15 cellular contexts compared by ENCODE assay signal in genomic region chr6:31156647-31157046, GRCh38. TPM values are rescaled to one million over a fixed set of nuclear protein-coding genes. Genes with fewer than 3 reads are reported as not detected.
DNase-seq lines count a peak whose midpoint lies in the region; ATAC-seq and TF ChIP-seq lines count a peak whose summit lies in the region.
"Had no signal": no experiment of that assay in that cellular context is flagged by ENCODE, and none has a peak within 500 bp of the region (broad histone marks: within the 10 kb centered on the region; RNA-seq: fewer than 3 reads in every experiment).

No MANE protein-coding gene starts in this region.

- H3K36me3 ChIP-seq in Karpas-422 (ENCODE audit: insufficient read depth, low read length), result no peaks in the 10 kb centered on the region

- H3K9ac ChIP-seq in Karpas-422 (ENCODE audit: low read length), result peak overlapping the region; percentile 93; the same call in 1 of the 2 replicates
- H3K9ac ChIP-seq: parathyroid adenoma had no signal

- H3K9me3 ChIP-seq in Karpas-422 (ENCODE audit: low read length), result no peaks in the 10 kb centered on the region
- H3K9me3 ChIP-seq: body of pancreas had no signal

- peaks cover 80% of the 10 kb centered on the region for H3K36me3 Mint-ChIP-seq in activated T-cell treated with anti-CD3 and anti-CD28 coated beads, Interleukin-2, amount 50 U/mL, for 24 hours (ENCODE audit: low read depth)
- H3K36me3 Mint-ChIP-seq in activated naive CD8-positive, alpha-beta T cell, result peaks cover 2% of the 10 kb centered on the region
- H3K36me3 Mint-ChIP-seq in neural crest cell (ENCODE audit: low read depth), result peaks cover 3% of the 10 kb centered on the region

- no peaks in the 10 kb centered on the region for H4K20me1 ChIP-seq in Karpas-422 (ENCODE audit: insufficient read depth, low read depth, low read length)

- peak overlapping the region; percentile 91 for H3K4me2 ChIP-seq in Karpas-422 (ENCODE audit: low read depth, low read length, poor library complexity, severe bottlenecking)

- H2AFZ ChIP-seq in Karpas-422 (ENCODE audit: low read length), result no peak overlapping the region

- no peaks in the 10 kb centered on the region for H3K27me3 Mint-ChIP-seq in activated T-cell treated with anti-CD3 and anti-CD28 coated beads, Interleukin-2, amount 50 U/mL, for 24 hours
- H3K27me3 Mint-ChIP-seq in activated naive CD8-positive, alpha-beta T cell, result no peaks in the 10 kb centered on the region
- H3K27me3 Mint-ChIP-seq in neural crest cell (ENCODE audit: low read depth), result no peaks in the 10 kb centered on the region

- ATAC-seq in HG03521 (IDR thresholded peaks at IDR 0.05; ENCODE audit: unreplicated experiment) (no peak), GM19328 (IDR thresholded peaks at IDR 0.05; ENCODE audit: unreplicated experiment) (no peak)
- ATAC-seq: body of pancreas had no signal

- no peak overlapping the region for H3K27ac ChIP-seq in Karpas-422 (ENCODE audit: low read length)
- H3K27ac ChIP-seq: body of pancreas, parathyroid adenoma had no signal

- peaks cover 27% of the 10 kb centered on the region for H3K4me1 Mint-ChIP-seq in activated T-cell treated with anti-CD3 and anti-CD28 coated beads, Interleukin-2, amount 50 U/mL, for 24 hours (ENCODE audit: low read depth)
- H3K4me1 Mint-ChIP-seq in activated naive CD8-positive, alpha-beta T cell (ENCODE audit: low read depth), result peaks cover 23% of the 10 kb centered on the region
- peaks cover 31% of the 10 kb centered on the region for H3K4me1 Mint-ChIP-seq in neural crest cell

- peaks cover 22% of the 10 kb centered on the region for H3K4me1 ChIP-seq in Karpas-422 (ENCODE audit: low read length)

- TF ChIP-seq CTCF in neural crest cell (conservative IDR thresholded peaks at IDR 0.05), result no peak

- H3K4me3 Mint-ChIP-seq in activated T-cell treated with anti-CD3 and anti-CD28 coated beads, Interleukin-2, amount 50 U/mL, for 24 hours, result peak overlapping the region; percentile 90
- peak overlapping the region; percentile 97 for H3K4me3 Mint-ChIP-seq in activated naive CD8-positive, alpha-beta T cell
- H3K4me3 Mint-ChIP-seq in neural crest cell, result peak overlapping the region; percentile 92

- H3K9me3 Mint-ChIP-seq in activated T-cell treated with anti-CD3 and anti-CD28 coated beads, Interleukin-2, amount 50 U/mL, for 24 hours, result no peaks in the 10 kb centered on the region
- H3K9me3 Mint-ChIP-seq in activated naive CD8-positive, alpha-beta T cell (ENCODE audit: low read depth), result no peaks in the 10 kb centered on the region
- no peaks in the 10 kb centered on the region for H3K9me3 Mint-ChIP-seq in neural crest cell

- no peak overlapping the region for H3K27ac Mint-ChIP-seq in activated T-cell treated with anti-CD3 and anti-CD28 coated beads, Interleukin-2, amount 50 U/mL, for 24 hours
- no peak overlapping the region for H3K27ac Mint-ChIP-seq in activated naive CD8-positive, alpha-beta T cell
- H3K27ac Mint-ChIP-seq in neural crest cell (ENCODE audit: unreplicated experiment), result no peak overlapping the region

- H3K4me3 ChIP-seq in Karpas-422 (ENCODE audit: low read length), result no peak overlapping the region; the same call in 1 of the 2 replicates
- H3K4me3 ChIP-seq: body of pancreas had no signal

- peaks cover 11% of the 10 kb centered on the region; the same call in 1 of the 2 replicates for H3K79me2 ChIP-seq in Karpas-422 (ENCODE audit: low read length)
- H3K79me2 ChIP-seq: parathyroid adenoma had no signal

- no peak for DNase-seq in activated T-cell treated with anti-CD3 and anti-CD28 coated beads, Interleukin-2, amount 50 U/mL, for 24 hours
- no peak for DNase-seq in activated T-cell treated with anti-CD3 and anti-CD28 coated beads for 4 hours
- DNase-seq in Karpas-422, result no peak
- no peak for DNase-seq in neural crest cell (ENCODE audit: low read depth, low spot score)
- no peak for DNase-seq in NCI-H1048 (lab: John Stamatoyannopoulos, UW)
- DNase-seq: body of pancreas, DMS79 had no signal

- no peaks in the 10 kb centered on the region for H3K9me2 ChIP-seq in Karpas-422 (replicated peaks; ENCODE audit: insufficient read depth, low read length)

- H3K27me3 ChIP-seq in Karpas-422 (ENCODE audit: low read length), result no peaks in the 10 kb centered on the region
- H3K27me3 ChIP-seq: body of pancreas had no signal

RNA-seq across cellular contexts. Expression of gene CCHCR1, which starts 1.0 kb away (rescaled TPM):
- total RNA-seq in Karpas-422 (2014; rRNA removed; shearing (Covaris generic); ENCODE audit: low replicate concordance), result 21.3 and 23.1 TPM in 2 replicates
- total RNA-seq in neural crest cell, result 46.7 and 48.6 TPM in 2 replicates

RNA-seq across cellular contexts. Expression of gene TCF19, which starts 1.7 kb away (rescaled TPM):
- 13.9 and 20.4 TPM in 2 replicates for total RNA-seq in Karpas-422 (2014; rRNA removed; shearing (Covaris generic); ENCODE audit: low replicate concordance)
- total RNA-seq in neural crest cell, result 21.7 and 21.8 TPM in 2 replicates

RNA-seq across cellular contexts. Expression of gene POU5F1, which starts 13.8 kb away (rescaled TPM):
- not detected in 2 replicates for total RNA-seq in Karpas-422 (2014; rRNA removed; shearing (Covaris generic); ENCODE audit: low replicate concordance)
- not detected in 2 replicates for total RNA-seq in neural crest cell
- total RNA-seq: fibroblast of villous mesenchyme, HT1080, temporal lobe had no signal

RNA-seq across cellular contexts. Expression of gene PSORS1C2, which starts 17.8 kb away (rescaled TPM):
- total RNA-seq in Karpas-422 (2014; rRNA removed; shearing (Covaris generic); ENCODE audit: low replicate concordance), result not detected in 2 replicates
- total RNA-seq in neural crest cell, result not detected in 2 replicates
- total RNA-seq: body of pancreas, fibroblast of villous mesenchyme, HT1080, mesenteric fat pad, temporal lobe had no signal

RNA-seq across cellular contexts. Expression of gene CDSN, which starts 36.4 kb away (rescaled TPM):
- not detected in 2 replicates for total RNA-seq in Karpas-422 (2014; rRNA removed; shearing (Covaris generic); ENCODE audit: low replicate concordance)
- not detected in 2 replicates for total RNA-seq in neural crest cell
- total RNA-seq: body of pancreas, fibroblast of villous mesenchyme, HT1080, mesenteric fat pad, temporal lobe had no signal
